ENCODE assay signal across 10 cellular contexts in the genomic region with DNA sequence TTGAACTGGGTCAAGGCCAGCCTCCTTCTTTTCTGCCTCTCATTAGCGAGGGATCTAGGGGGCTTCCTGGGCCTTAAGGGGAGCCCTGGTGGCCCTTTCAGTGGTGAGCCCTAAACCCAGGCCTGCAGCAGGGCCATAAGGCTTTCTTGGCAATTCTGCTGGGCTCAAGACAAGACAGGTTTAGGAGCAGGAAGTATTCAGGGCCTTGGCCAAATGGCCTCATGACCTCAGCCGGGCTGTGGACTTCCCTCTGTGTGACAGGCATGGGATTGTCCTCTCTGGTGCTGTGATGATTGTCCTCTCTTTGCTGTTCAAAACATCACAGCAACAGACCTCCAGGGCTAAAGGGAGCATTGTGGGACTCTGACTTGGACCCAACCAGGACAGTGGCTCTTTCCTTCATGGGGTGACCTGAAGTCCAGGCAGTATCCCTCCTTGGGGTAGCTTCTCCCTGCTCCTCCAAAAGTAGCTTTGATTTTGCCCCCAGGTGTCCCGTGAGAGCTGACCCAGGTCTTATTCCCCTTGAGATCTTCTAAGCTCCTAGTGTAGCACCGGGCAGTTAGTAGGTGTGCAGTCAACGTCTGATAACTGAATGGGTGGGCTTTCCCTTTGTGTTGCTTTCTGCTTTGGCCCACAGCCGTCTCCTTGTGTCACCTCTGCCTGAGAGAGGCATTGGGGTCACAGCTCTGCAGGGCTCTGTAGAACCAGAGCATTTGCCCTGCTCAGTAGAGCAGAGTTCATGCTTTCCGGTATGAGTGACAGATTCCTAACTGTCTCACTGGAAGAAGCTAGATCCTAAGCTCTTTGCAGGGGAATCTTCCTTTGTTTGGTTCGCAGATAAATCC. TPM values are rescaled to one million over a fixed set of nuclear protein-coding genes. Genes with fewer than 3 reads are reported as not detected.
DNase-seq lines count a peak whose midpoint lies in the region; ATAC-seq and TF ChIP-seq lines count a peak whose summit lies in the region.
"Had no signal": no experiment of that assay in that cellular context is flagged by ENCODE, and none has a peak within 500 bp of the region (broad histone marks: within the 10 kb centered on the region; RNA-seq: fewer than 3 reads in every experiment).

No MANE protein-coding gene starts in this region.

- intact Hi-C loops in Right ventricle myocardium inferior (cut with DNase I) = no loop called here
- intact Hi-C loops in vagina (cut with DNase I) = loop anchor here (5.0 kb wide), 1 partner anchor 40 kb away; no protein-coding TSS in a partner anchor

- H3K4me1 ChIP-seq in right atrium auricular region = peaks cover 0 to 64% of the 10 kb centered on the region in 2 donors
- H3K4me1 ChIP-seq in duodenal mucosa (ENCODE audit: control insufficient read depth in 1 of 2, insufficient read depth in 2 of 2, low read length in 2 of 2) = peaks cover 30 to 39% of the 10 kb centered on the region in 2 donors
- H3K4me1 ChIP-seq in muscle layer of duodenum (ENCODE audit: control insufficient read depth in 1 of 2, insufficient read depth in 2 of 2, low read length in 2 of 2) = peaks cover 15 to 27% of the 10 kb centered on the region in 2 donors
- peaks cover 97% of the 10 kb centered on the region for H3K4me1 ChIP-seq in vagina

- H3K36me3 ChIP-seq in right atrium auricular region (peaks cover 100% of the 10 kb centered on the region), duodenal mucosa (ENCODE audit: control insufficient read depth in 1 of 2, insufficient read depth in 2 of 2, low read length in 2 of 2) (peaks cover 71 to 96% of the 10 kb centered on the region in 2 donors), muscle layer of duodenum (ENCODE audit: control insufficient read depth in 1 of 2, insufficient read depth in 2 of 2, low read length in 2 of 2) (peaks cover 92 to 94% of the 10 kb centered on the region in 2 donors), vagina (peaks cover 4 to 91% of the 10 kb centered on the region in 2 donors)

- ATAC-seq in Right ventricle myocardium inferior (peak; percentile 12), HG03442 (IDR thresholded peaks at IDR 0.05; ENCODE audit: unreplicated experiment) (no peak)

- TF ChIP-seq POLR2A in vagina (IDR thresholded peaks at IDR 0.05) = no peak

- no peak for TF ChIP-seq CTCF in right atrium auricular region (IDR thresholded peaks at IDR 0.05)
- no peak for TF ChIP-seq CTCF in vagina (IDR thresholded peaks at IDR 0.05)

- H3K9ac ChIP-seq in duodenal mucosa (ENCODE audit: low read depth in 1 of 2, low read length in 2 of 2) = peak overlapping the region; percentile 2 to 34

- DNase-seq in Right ventricle myocardium inferior (ENCODE audit: missing footprints) = no peak
- DNase-seq in right atrium auricular region (ENCODE audit: low spot score) = no peak
- no peak for DNase-seq in vagina (ENCODE audit: extremely low spot score in 2 of 2)
- DNase-seq in NCI-H2171 (lab: John Stamatoyannopoulos, UW) = no peak
- no peak for DNase-seq in NCI-H82 (lab: John Stamatoyannopoulos, UW)
- DNase-seq: BE2C, foreskin melanocyte had no signal

- H3K27me3 ChIP-seq in right atrium auricular region (no peaks in the 10 kb centered on the region), duodenal mucosa (ENCODE audit: control insufficient read depth in 1 of 2, insufficient read depth in 2 of 2, low read length in 2 of 2) (no peaks in the 10 kb centered on the region), muscle layer of duodenum (ENCODE audit: low read depth, low read length) (no peaks in the 10 kb centered on the region), vagina (no peaks in the 10 kb centered on the region)
- H3K27me3 ChIP-seq: BE2C had no signal

- H3K9me3 ChIP-seq in right atrium auricular region (no peaks in the 10 kb centered on the region), duodenal mucosa (ENCODE audit: control insufficient read depth in 1 of 2, low read length in 2 of 2) (no peaks in the 10 kb centered on the region), muscle layer of duodenum (ENCODE audit: control insufficient read depth in 1 of 2, low read length in 2 of 2) (no peaks in the 10 kb centered on the region), vagina (no peaks in the 10 kb centered on the region)
- H3K9me3 ChIP-seq: BE2C had no signal

- H3K27ac ChIP-seq in right atrium auricular region = peak overlapping the region in 1 of 2 donors; percentile 33
- H3K27ac ChIP-seq in duodenal mucosa (ENCODE audit: low read depth, low read length) = peak overlapping the region; percentile 43
- H3K27ac ChIP-seq in muscle layer of duodenum (ENCODE audit: low read length) = peak overlapping the region; percentile 52
- H3K27ac ChIP-seq in vagina = peak overlapping the region; percentile 70

- H3K4me3 ChIP-seq in right atrium auricular region (no peak overlapping the region), duodenal mucosa (ENCODE audit: low read depth in 1 of 2, low read length in 2 of 2) (no peak overlapping the region), muscle layer of duodenum (ENCODE audit: low read depth in 1 of 2, low read length in 2 of 2) (no peak overlapping the region), vagina (no peak overlapping the region)

RNA-seq across cellular contexts. Expression of a gene that starts 14.7 kb away (rescaled TPM):
- total RNA-seq in Right ventricle myocardium inferior = 48.5 TPM
- 100 to 1,000 TPM in 1 of 2 donors, 10 to 100 TPM in 1; 54.0 to 116 TPM for total RNA-seq in right atrium auricular region
- total RNA-seq in vagina = 213 TPM
